ENCODE assay signal across 8 cellular contexts in the genomic region with DNA sequence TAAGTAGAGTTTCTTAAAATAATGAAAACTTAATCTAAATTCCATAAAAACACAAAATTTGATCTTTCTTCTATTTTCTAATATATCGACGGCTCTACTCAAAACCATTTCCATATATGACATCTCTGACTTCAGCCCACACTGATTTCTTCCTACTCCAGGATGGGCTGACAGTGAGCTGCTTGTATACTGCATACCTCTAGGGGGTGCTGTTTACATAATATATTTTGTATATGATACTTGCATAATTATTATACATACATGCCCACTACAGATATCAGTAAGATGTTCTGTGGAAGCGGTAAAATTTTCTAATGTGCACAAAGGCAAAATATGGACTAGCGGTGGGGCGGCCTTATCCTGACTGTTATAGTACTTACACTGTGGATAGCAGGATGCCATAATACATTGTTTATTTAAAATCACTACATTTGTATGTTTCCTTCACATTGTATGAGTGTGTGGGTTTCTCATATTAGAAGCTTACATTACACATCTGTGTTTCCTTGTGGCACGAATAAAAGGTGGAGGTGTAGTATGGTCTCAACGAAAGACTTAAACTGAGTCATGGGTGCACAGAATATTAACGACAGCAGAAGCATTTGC.
DNase-seq lines count a peak whose midpoint lies in the region; ATAC-seq and TF ChIP-seq lines count a peak whose summit lies in the region.

No MANE protein-coding gene starts in this region.

- H3K79me2 ChIP-seq in PC-9 (ENCODE audit: low read depth), result no peaks in the 10 kb centered on the region

- H4K20me1 ChIP-seq in PC-9 (ENCODE audit: insufficient read depth), result no peaks in the 10 kb centered on the region

- no peak for TF ChIP-seq POLR2A in erythroblast (IDR thresholded peaks at IDR 0.05; ENCODE audit: low read length)
- TF ChIP-seq POLR2A in sigmoid colon (IDR thresholded peaks at IDR 0.05), result no peak

- no peak overlapping the region for H3K4me2 ChIP-seq in PC-9

- BruUV-seq in PC-9 (replicated peaks; lab: Mats Ljungman, UMichigan), result no TSS peak

- H3F3A ChIP-seq in PC-9 (ENCODE audit: insufficient read depth, low read depth), result no peaks in the 10 kb centered on the region

- H3K4me1 ChIP-seq in PC-9 (replicated peaks; ENCODE audit: insufficient read depth), result no peaks in the 10 kb centered on the region
- no peaks in the 10 kb centered on the region for H3K4me1 ChIP-seq in sigmoid colon

- TF ChIP-seq CTCF in GM06990 (IDR thresholded peaks at IDR 0.05; ENCODE audit: insufficient read depth, low read length, poor library complexity, severe bottlenecking), result peak; percentile 64
- TF ChIP-seq CTCF in PC-9 (conservative IDR thresholded peaks at IDR 0.05), result peak; percentile 82
- TF ChIP-seq CTCF in sigmoid colon (IDR thresholded peaks at IDR 0.05), result peak in 1 of 4 experiments; percentile 43

- H3K9me2 ChIP-seq in PC-9 (ENCODE audit: insufficient read depth), result no peaks in the 10 kb centered on the region

- H3K36me3 ChIP-seq in GM06990 (ENCODE audit: control insufficient read depth, insufficient read depth, low read length) (no peaks in the 10 kb centered on the region), PC-9 (ENCODE audit: low read depth) (no peaks in the 10 kb centered on the region), sigmoid colon (no peaks in the 10 kb centered on the region)

- H3K4me3 ChIP-seq in GM06990 (replicated peaks; ENCODE audit: low read depth, low read length), result no peak overlapping the region
- H3K4me3 ChIP-seq in PC-9, result no peak overlapping the region
- H3K4me3 ChIP-seq in sigmoid colon, result no peak overlapping the region

- no peak overlapping the region for H2AFZ ChIP-seq in PC-9

- H3K27ac ChIP-seq in PC-9 (no peak overlapping the region), sigmoid colon (no peak overlapping the region)

- no peaks in the 10 kb centered on the region for H3K36me3 Mint-ChIP-seq in stimulated activated naive B cell treated with anti-CD40 and anti-IgM and Interleukin-4, amounts not matched to agents 10 μg/mL and 1 μg/mL and 100 μg/mL, for 72 hours
- no peaks in the 10 kb centered on the region for H3K36me3 Mint-ChIP-seq in activated CD4-positive, alpha-beta T cell treated with anti-CD3 and anti-CD28 coated beads, Interleukin-2, amount 10 ng/mL, durations not matched to agents 7 days and 5 days (ENCODE audit: low read depth)

- H3K27ac Mint-ChIP-seq in stimulated activated naive B cell treated with anti-CD40 and anti-IgM and Interleukin-4, amounts not matched to agents 10 μg/mL and 1 μg/mL and 100 μg/mL, for 72 hours, result no peak overlapping the region
- no peak overlapping the region for H3K27ac Mint-ChIP-seq in activated CD4-positive, alpha-beta T cell treated with anti-CD3 and anti-CD28 coated beads, Interleukin-2, amount 10 ng/mL, durations not matched to agents 7 days and 5 days

- H3K9me3 ChIP-seq in PC-9 (ENCODE audit: insufficient read depth, low read depth) (no peaks in the 10 kb centered on the region), sigmoid colon (no peaks in the 10 kb centered on the region)

- H3K4me3 Mint-ChIP-seq in stimulated activated naive B cell treated with anti-CD40 and anti-IgM and Interleukin-4, amounts not matched to agents 10 μg/mL and 1 μg/mL and 100 μg/mL, for 72 hours, result no peak overlapping the region
- no peak overlapping the region for H3K4me3 Mint-ChIP-seq in activated CD4-positive, alpha-beta T cell treated with anti-CD3 and anti-CD28 coated beads, Interleukin-2, amount 10 ng/mL, durations not matched to agents 7 days and 5 days

- ATAC-seq in GM21528 (IDR thresholded peaks at IDR 0.05; ENCODE audit: low FRiP score, unreplicated experiment), result peak; percentile 92
- ATAC-seq in stimulated activated naive B cell treated with anti-CD40 and anti-IgM and Interleukin-4, amounts not matched to agents 10 μg/mL and 1 μg/mL and 100 μg/mL, for 72 hours (replicated peaks), result peak; percentile 66 to 76

- no peaks in the 10 kb centered on the region for H3K4me1 Mint-ChIP-seq in stimulated activated naive B cell treated with anti-CD40 and anti-IgM and Interleukin-4, amounts not matched to agents 10 μg/mL and 1 μg/mL and 100 μg/mL, for 72 hours
- H3K4me1 Mint-ChIP-seq in activated CD4-positive, alpha-beta T cell treated with anti-CD3 and anti-CD28 coated beads, Interleukin-2, amount 10 ng/mL, durations not matched to agents 7 days and 5 days, result no peaks in the 10 kb centered on the region

- intact Hi-C loops in PC-9 (cut with micrococcal nuclease; ENCODE audit: unreplicated experiment), result loop anchor here (5.0 kb wide), 1 partner anchor 186 kb away; no protein-coding TSS in a partner anchor
- intact Hi-C loops in sigmoid colon (cut with DNase I), result no loop called here

- no peak for TF ChIP-seq EP300 in sigmoid colon (IDR thresholded peaks at IDR 0.05)

- H3K27me3 Mint-ChIP-seq in stimulated activated naive B cell treated with anti-CD40 and anti-IgM and Interleukin-4, amounts not matched to agents 10 μg/mL and 1 μg/mL and 100 μg/mL, for 72 hours, result peaks cover 0 to 5% of the 10 kb centered on the region in 2 donors
- no peaks in the 10 kb centered on the region for H3K27me3 Mint-ChIP-seq in activated CD4-positive, alpha-beta T cell treated with anti-CD3 and anti-CD28 coated beads, Interleukin-2, amount 10 ng/mL, durations not matched to agents 7 days and 5 days

- CTCF ChIA-PET in PC-9 (lab: Charles Lee), result interaction anchor here (0.9 kb wide), 1 partner anchor 186 kb away, joined by 3 read pairs; no protein-coding TSS in a partner anchor
- CTCF ChIA-PET in activated CD4-positive, alpha-beta T cell treated with anti-CD3 and anti-CD28 coated beads, Interleukin-2, amount 10 ng/mL, durations not matched to agents 7 days and 5 days (lab: Charles Lee), result no interaction called here

- DNase-seq in GM06990 (ENCODE audit: extremely low read depth, insufficient read length), result no peak
- peak; percentile 48 for DNase-seq in HT-29 (ENCODE audit: low spot score)
- DNase-seq in PC-9, result peak in 1 of 2 experiments; percentile 9
- peak; percentile 22 to 36 for DNase-seq in erythroblast (lab: John Stamatoyannopoulos, UW)
- no peak for DNase-seq in stimulated activated naive B cell treated with anti-CD40 and anti-IgM and Interleukin-4, amounts not matched to agents 10 μg/mL and 1 μg/mL and 100 μg/mL, for 72 hours
- DNase-seq in activated CD4-positive, alpha-beta T cell treated with anti-CD3 and anti-CD28 coated beads, Interleukin-2, amount 10 ng/mL, durations not matched to agents 7 days and 5 days, result no peak
- no peak for DNase-seq in sigmoid colon

- POLR2A ChIA-PET in PC-9 (lab: Charles Lee; ENCODE audit: unreplicated experiment), result no interaction called here
- POLR2A ChIA-PET in activated CD4-positive, alpha-beta T cell treated with anti-CD3 and anti-CD28 coated beads, Interleukin-2, amount 10 ng/mL, durations not matched to agents 7 days and 5 days (lab: Charles Lee), result no interaction called here

- H3K9me3 Mint-ChIP-seq in stimulated activated naive B cell treated with anti-CD40 and anti-IgM and Interleukin-4, amounts not matched to agents 10 μg/mL and 1 μg/mL and 100 μg/mL, for 72 hours, result no peaks in the 10 kb centered on the region
- no peaks in the 10 kb centered on the region for H3K9me3 Mint-ChIP-seq in activated CD4-positive, alpha-beta T cell treated with anti-CD3 and anti-CD28 coated beads, Interleukin-2, amount 10 ng/mL, durations not matched to agents 7 days and 5 days

- H3K27me3 ChIP-seq in GM06990 (replicated peaks; ENCODE audit: control insufficient read depth, insufficient read depth, low read length), result no peaks in the 10 kb centered on the region
- H3K27me3 ChIP-seq in PC-9 (ENCODE audit: insufficient read depth, low read depth), result no peaks in the 10 kb centered on the region
- H3K27me3 ChIP-seq in sigmoid colon, result no peaks in the 10 kb centered on the region

- 59 to 70% methylated on average over 8 of the region's 8 CpGs for WGBS in sigmoid colon, 2 donors

Comparison
In these comparisons a context has a peak if more than half of its experiments do, and no peak if none do; other contexts are left out.
1. DNase-seq: peak in HT-29 (single experiment) and erythroblast (2 of 2); none in GM06990 (single experiment), stimulated activated naive B cell treated with anti-CD40 and anti-IgM and Interleukin-4, amounts not matched to agents 10 μg/mL and 1 μg/mL and 100 μg/mL, for 72 hours (single experiment), activated CD4-positive, alpha-beta T cell treated with anti-CD3 and anti-CD28 coated beads, Interleukin-2, amount 10 ng/mL, durations not matched to agents 7 days and 5 days (single experiment) and sigmoid colon (single experiment).